Comparison of ENCODE assay signal across 1 cellular context in genomic region chr13:75760182-75760981, GRCh38.
TF ChIP-seq lines count a peak whose summit lies in the region.

No MANE protein-coding gene starts in this region.

TF ChIP-seq in HepG2, 621 proteins besides CTCF, POLR2A, EP300 and RAD21 (continued from another document and continues in another):
- no peak for TF ChIP-seq ZUFSP (CRISPR knock-in tag; IDR thresholded peaks at IDR 0.05; ENCODE audit: borderline replicate concordance)
- TF ChIP-seq JARID2 (CRISPR knock-in tag; IDR thresholded peaks at IDR 0.05; ENCODE audit: insufficient replicate concordance), result no peak
- TF ChIP-seq ARHGAP35 (CRISPR knock-in tag; IDR thresholded peaks at IDR 0.05; ENCODE audit: borderline replicate concordance), result no peak
- no peak for TF ChIP-seq HNRNPLL (IDR thresholded peaks at IDR 0.05; ENCODE audit: low read depth, low read length, poor library complexity, severe bottlenecking)
- TF ChIP-seq ZBTB4 (CRISPR knock-in tag; IDR thresholded peaks at IDR 0.05; ENCODE audit: borderline replicate concordance), result no peak
- no peak for TF ChIP-seq ZBTB34 (CRISPR knock-in tag; IDR thresholded peaks at IDR 0.05)
- TF ChIP-seq NKX3-1 (CRISPR knock-in tag; IDR thresholded peaks at IDR 0.05), result peak; percentile 57; the same call in 1 of the 2 replicates
- no peak for TF ChIP-seq MTERF4 (CRISPR knock-in tag; IDR thresholded peaks at IDR 0.05)
- no peak; the same call in 1 of the 2 replicates for TF ChIP-seq KDM5A (IDR thresholded peaks at IDR 0.05; ENCODE audit: borderline replicate concordance, low read length)
- TF ChIP-seq ZFP82 (CRISPR knock-in tag; IDR thresholded peaks at IDR 0.05; ENCODE audit: borderline replicate concordance), result no peak
- no peak; the same call in 1 of the 2 replicates for TF ChIP-seq ZFY (CRISPR knock-in tag; IDR thresholded peaks at IDR 0.05)
- peak; percentile 44; the same call in 1 of the 2 replicates for TF ChIP-seq SOX13 (IDR thresholded peaks at IDR 0.05)
- peak in 1 of 2 experiments; percentile 86; a peak in 2 of 4 replicates for TF ChIP-seq SOX13 (CRISPR knock-in tag; conservative IDR thresholded peaks at IDR 0.05 in 1 of 2, IDR thresholded peaks at IDR 0.05 in 1 of 2)
- TF ChIP-seq ZNF207 (IDR thresholded peaks at IDR 0.05; ENCODE audit: borderline replicate concordance), result no peak
- no peak for TF ChIP-seq MTA1 (CRISPR knock-in tag; IDR thresholded peaks at IDR 0.05; ENCODE audit: borderline replicate concordance)
- peak; percentile 51; the same call in 1 of the 2 replicates for TF ChIP-seq ETV5 (CRISPR knock-in tag; IDR thresholded peaks at IDR 0.05; ENCODE audit: borderline replicate concordance)
- no peak for TF ChIP-seq ZBTB7A (CRISPR knock-in tag; IDR thresholded peaks at IDR 0.05)
- TF ChIP-seq ZNF574 (CRISPR knock-in tag; IDR thresholded peaks at IDR 0.05), result peak; percentile 78
- peak; percentile 60 for TF ChIP-seq RARA (CRISPR knock-in tag; IDR thresholded peaks at IDR 0.05)
- no peak for TF ChIP-seq KLF9 (CRISPR knock-in tag; IDR thresholded peaks at IDR 0.05; ENCODE audit: low read depth)
- TF ChIP-seq ZNF292 (CRISPR knock-in tag; IDR thresholded peaks at IDR 0.05; ENCODE audit: borderline replicate concordance, low read depth), result peak; percentile 82; the same call in 1 of the 2 replicates
- no peak for TF ChIP-seq ZNF547 (CRISPR knock-in tag; IDR thresholded peaks at IDR 0.05)
- TF ChIP-seq RELA (CRISPR knock-in tag; IDR thresholded peaks at IDR 0.05), result no peak
- 0 out of 2 replicates have a peak, but pooled peaks have one; percentile 33 for TF ChIP-seq SKIL (CRISPR knock-in tag; IDR thresholded peaks at IDR 0.05; ENCODE audit: borderline replicate concordance)
- TF ChIP-seq ZNF710 (CRISPR knock-in tag; IDR thresholded peaks at IDR 0.05; ENCODE audit: borderline replicate concordance), result peak; percentile 75; the same call in 1 of the 2 replicates
- TF ChIP-seq SAP130 (CRISPR knock-in tag; IDR thresholded peaks at IDR 0.05; ENCODE audit: low read depth), result peak; percentile 96
- no peak for TF ChIP-seq PAF1 (CRISPR knock-in tag; IDR thresholded peaks at IDR 0.05)
- peak; percentile 89 for TF ChIP-seq ZBTB43 (CRISPR knock-in tag; conservative IDR thresholded peaks at IDR 0.05)
- TF ChIP-seq BRF2 (CRISPR knock-in tag; IDR thresholded peaks at IDR 0.05), result peak; percentile 46; the same call in 1 of the 2 replicates
- TF ChIP-seq TP53 (CRISPR knock-in tag; conservative IDR thresholded peaks at IDR 0.05), result no peak
- TF ChIP-seq RFXAP (CRISPR knock-in tag; IDR thresholded peaks at IDR 0.05; ENCODE audit: borderline replicate concordance), result peak; percentile 77
- no peak for TF ChIP-seq ZNF713 (CRISPR knock-in tag; IDR thresholded peaks at IDR 0.05)
- TF ChIP-seq ZNF720 (CRISPR knock-in tag; IDR thresholded peaks at IDR 0.05), result no peak
- TF ChIP-seq ZNF563 (CRISPR knock-in tag; IDR thresholded peaks at IDR 0.05), result no peak
- no peak for TF ChIP-seq ZNF557 (CRISPR knock-in tag; IDR thresholded peaks at IDR 0.05)
- TF ChIP-seq ELF1 (CRISPR knock-in tag; IDR thresholded peaks at IDR 0.05), result no peak
- no peak for TF ChIP-seq NONO (IDR thresholded peaks at IDR 0.05)
- peak; percentile 77; the same call in 1 of the 2 replicates for TF ChIP-seq NONO (CRISPR knock-in tag; conservative IDR thresholded peaks at IDR 0.05)
- no peak for TF ChIP-seq ZNF101 (CRISPR knock-in tag; IDR thresholded peaks at IDR 0.05; ENCODE audit: borderline replicate concordance, low read depth)
- no peak for TF ChIP-seq ZFAT (CRISPR knock-in tag; conservative IDR thresholded peaks at IDR 0.05)
- no peak for TF ChIP-seq ZNF460 (CRISPR knock-in tag; IDR thresholded peaks at IDR 0.05; ENCODE audit: borderline replicate concordance)
- TF ChIP-seq SMARCC2 (IDR thresholded peaks at IDR 0.05), result no peak
- peak; percentile 54; the same call in 1 of the 2 replicates for TF ChIP-seq ERF (CRISPR knock-in tag; IDR thresholded peaks at IDR 0.05)
- 0 out of 2 replicates have a peak, but pooled peaks have one; percentile 64 for TF ChIP-seq CSRNP1 (CRISPR knock-in tag; IDR thresholded peaks at IDR 0.05)
- no peak for TF ChIP-seq RFX5 (IDR thresholded peaks at IDR 0.05; ENCODE audit: low read depth, low read length)
- TF ChIP-seq ZIK1 (CRISPR knock-in tag; IDR thresholded peaks at IDR 0.05; ENCODE audit: borderline replicate concordance, low read depth), result no peak
- no peak for TF ChIP-seq PCBP1 (IDR thresholded peaks at IDR 0.05; ENCODE audit: borderline replicate concordance, low read depth, low read length)
